Comparison of ENCODE assay signal across 8 cellular contexts in genomic region chr6:32852844-32853540, GRCh38. TPM values are rescaled to one million over a fixed set of nuclear protein-coding genes. Genes with fewer than 3 reads are reported as not detected.
A peak's percentile ranks its signal among the peaks of the same experiment; 100 is the strongest.
DNase-seq lines count a peak whose midpoint lies in the region; ATAC-seq and TF ChIP-seq lines count a peak whose summit lies in the region.

No MANE protein-coding gene starts in this region.

- H4K20me1 ChIP-seq in Karpas-422 (ENCODE audit: insufficient read depth, low read depth, low read length): no peaks in the 10 kb centered on the region

- intact Hi-C loops in lower lobe of right lung (cut with DNase I): no loop called here

- ATAC-seq in GM21576 (IDR thresholded peaks at IDR 0.05; ENCODE audit: unreplicated experiment) (peak; percentile 15), lower lobe of right lung (peak; percentile 59 to 63)
- peak; percentile 67 for ATAC-seq in stimulated activated naive B cell treated with anti-CD40 and anti-IgM and Interleukin-4, amounts not matched to agents 10 μg/mL and 1 μg/mL and 100 μg/mL, for 72 hours (replicated peaks)

- CTCF ChIA-PET in activated CD4-positive, alpha-beta memory T cell treated with anti-CD3 and anti-CD28 coated beads, Interleukin-2, amount 10 ng/mL, durations not matched to agents 7 days and 5 days (lab: Charles Lee): interaction anchor here (0.6 to 9.6 kb wide), 16 partner anchors 8 to 396 kb away, joined by 3 to 337 read pairs (median 7); partner anchors contain the start of genes HLA-DMA, PSMB8, RING1 and TAP2

- peaks cover 60% of the 10 kb centered on the region for H3K4me1 Mint-ChIP-seq in activated CD4-positive, alpha-beta memory T cell treated with anti-CD3 and anti-CD28 coated beads, Interleukin-2, amount 10 ng/mL, durations not matched to agents 7 days and 5 days
- peaks cover 51 to 73% of the 10 kb centered on the region in 2 donors for H3K4me1 Mint-ChIP-seq in stimulated activated naive B cell treated with anti-CD40 and anti-IgM and Interleukin-4, amounts not matched to agents 10 μg/mL and 1 μg/mL and 100 μg/mL, for 72 hours

- peak overlapping the region; percentile 100 for H3K4me3 Mint-ChIP-seq in activated CD4-positive, alpha-beta memory T cell treated with anti-CD3 and anti-CD28 coated beads, Interleukin-2, amount 10 ng/mL, durations not matched to agents 7 days and 5 days
- peak overlapping the region; percentile 94 to 100 for H3K4me3 Mint-ChIP-seq in stimulated activated naive B cell treated with anti-CD40 and anti-IgM and Interleukin-4, amounts not matched to agents 10 μg/mL and 1 μg/mL and 100 μg/mL, for 72 hours

- H3K4me3 ChIP-seq in Karpas-422 (ENCODE audit: low read length) (peak overlapping the region; percentile 81), lower lobe of right lung (peak overlapping the region; percentile 93)

- H3K9me2 ChIP-seq in Karpas-422 (replicated peaks; ENCODE audit: insufficient read depth, low read length): no peaks in the 10 kb centered on the region

- H3K27me3 Mint-ChIP-seq in activated CD4-positive, alpha-beta memory T cell treated with anti-CD3 and anti-CD28 coated beads, Interleukin-2, amount 10 ng/mL, durations not matched to agents 7 days and 5 days: no peaks in the 10 kb centered on the region
- no peaks in the 10 kb centered on the region for H3K27me3 Mint-ChIP-seq in stimulated activated naive B cell treated with anti-CD40 and anti-IgM and Interleukin-4, amounts not matched to agents 10 μg/mL and 1 μg/mL and 100 μg/mL, for 72 hours

- H3K9me3 Mint-ChIP-seq in activated CD4-positive, alpha-beta memory T cell treated with anti-CD3 and anti-CD28 coated beads, Interleukin-2, amount 10 ng/mL, durations not matched to agents 7 days and 5 days: no peaks in the 10 kb centered on the region
- H3K9me3 Mint-ChIP-seq in stimulated activated naive B cell treated with anti-CD40 and anti-IgM and Interleukin-4, amounts not matched to agents 10 μg/mL and 1 μg/mL and 100 μg/mL, for 72 hours: peaks cover 0 to 3% of the 10 kb centered on the region in 2 donors

- H3K36me3 Mint-ChIP-seq in activated CD4-positive, alpha-beta memory T cell treated with anti-CD3 and anti-CD28 coated beads, Interleukin-2, amount 10 ng/mL, durations not matched to agents 7 days and 5 days (ENCODE audit: low read depth): peaks cover 91% of the 10 kb centered on the region
- peaks cover 73 to 76% of the 10 kb centered on the region in 2 donors for H3K36me3 Mint-ChIP-seq in stimulated activated naive B cell treated with anti-CD40 and anti-IgM and Interleukin-4, amounts not matched to agents 10 μg/mL and 1 μg/mL and 100 μg/mL, for 72 hours

- H3K79me2 ChIP-seq in Karpas-422 (ENCODE audit: low read length): peaks cover 83% of the 10 kb centered on the region

- no peaks in the 10 kb centered on the region for H3K9me3 ChIP-seq in Karpas-422 (ENCODE audit: low read length)
- no peaks in the 10 kb centered on the region for H3K9me3 ChIP-seq in lower lobe of right lung

- POLR2A ChIA-PET in activated CD4-positive, alpha-beta memory T cell treated with anti-CD3 and anti-CD28 coated beads, Interleukin-2, amount 10 ng/mL, durations not matched to agents 7 days and 5 days (lab: Charles Lee): interaction anchor here (0.7 to 9.4 kb wide), 23 partner anchors 11 to 1188 kb away, joined by 3 to 1055 read pairs (median 4); partner anchors contain the start of genes ATF6B, BRD2, GPANK1 and GPSM3

- H3K4me2 ChIP-seq in Karpas-422 (ENCODE audit: low read depth, low read length, poor library complexity, severe bottlenecking): peak overlapping the region; percentile 87

- DNase-seq in Daoy (ENCODE audit: low read depth) (peak; percentile 58), Karpas-422 (peak; percentile 74), lower lobe of right lung (peak; percentile 76), SK-N-DZ (ENCODE audit: low spot score) (no peak)
- peak; percentile 53 for DNase-seq in activated CD4-positive, alpha-beta memory T cell treated with anti-CD3 and anti-CD28 coated beads, Interleukin-2, amount 10 ng/mL, durations not matched to agents 7 days and 5 days
- peak; percentile 30 for DNase-seq in effector CD8-positive, alpha-beta T cell (lab: John Stamatoyannopoulos, UW)
- DNase-seq in stimulated activated naive B cell treated with anti-CD40 and anti-IgM and Interleukin-4, amounts not matched to agents 10 μg/mL and 1 μg/mL and 100 μg/mL, for 72 hours: peak; percentile 66

- peak overlapping the region; percentile 85 for H3K27ac ChIP-seq in Karpas-422 (ENCODE audit: low read length)
- H3K27ac ChIP-seq in lower lobe of right lung: peak overlapping the region; percentile 97

- no peaks in the 10 kb centered on the region for H3K27me3 ChIP-seq in Karpas-422 (ENCODE audit: low read length)
- no peaks in the 10 kb centered on the region for H3K27me3 ChIP-seq in lower lobe of right lung (ENCODE audit: low read depth)

- peak overlapping the region; percentile 98 for H3K9ac ChIP-seq in Karpas-422 (ENCODE audit: low read length)

- peaks cover 46% of the 10 kb centered on the region for H3K4me1 ChIP-seq in Karpas-422 (ENCODE audit: low read length)
- H3K4me1 ChIP-seq in lower lobe of right lung: peaks cover 52% of the 10 kb centered on the region

- H3K27ac Mint-ChIP-seq in activated CD4-positive, alpha-beta memory T cell treated with anti-CD3 and anti-CD28 coated beads, Interleukin-2, amount 10 ng/mL, durations not matched to agents 7 days and 5 days: peak overlapping the region; percentile 99
- peak overlapping the region; percentile 99 for H3K27ac Mint-ChIP-seq in stimulated activated naive B cell treated with anti-CD40 and anti-IgM and Interleukin-4, amounts not matched to agents 10 μg/mL and 1 μg/mL and 100 μg/mL, for 72 hours

- no peak overlapping the region; the same call in 1 of the 2 replicates for H2AFZ ChIP-seq in Karpas-422 (ENCODE audit: low read length)

- H3K36me3 ChIP-seq in Karpas-422 (ENCODE audit: insufficient read depth, low read length) (peaks cover 35% of the 10 kb centered on the region), lower lobe of right lung (peaks cover 59% of the 10 kb centered on the region)

- no peak for TF ChIP-seq CTCF in lower lobe of right lung (IDR thresholded peaks at IDR 0.05)

RNA-seq across cellular contexts. Expression of gene TAP1, which starts 0.5 kb away (rescaled TPM):
- total RNA-seq in Daoy (2014; rRNA removed; shearing (Covaris generic)): 74.7 and 78.8 TPM in 2 replicates
- total RNA-seq in Karpas-422 (2014; rRNA removed; shearing (Covaris generic); ENCODE audit: low replicate concordance): 120 and 171 TPM in 2 replicates
- 100 to 1,000 TPM; 410 to 412 TPM for total RNA-seq in activated CD4-positive, alpha-beta memory T cell treated with anti-CD3 and anti-CD28 coated beads, Interleukin-2, amount 10 ng/mL, durations not matched to agents 7 days and 5 days
- 63.9 TPM for total RNA-seq in lower lobe of right lung
- polyA plus RNA-seq in SK-N-DZ (2014; cell fraction: cytosol; rRNA removed): not detected in 2 replicates
- polyA plus RNA-seq in SK-N-DZ (2014; cell fraction: nucleus; rRNA removed): not detected in 2 replicates

RNA-seq across cellular contexts. Expression of gene PSMB9, which starts 1.0 kb away (rescaled TPM):
- total RNA-seq in Daoy (2014; rRNA removed; shearing (Covaris generic)): 76.5 and 99.3 TPM in 2 replicates
- total RNA-seq in Karpas-422 (2014; rRNA removed; shearing (Covaris generic); ENCODE audit: low replicate concordance): 185 and 284 TPM in 2 replicates
- 100 to 1,000 TPM; 368 to 372 TPM for total RNA-seq in activated CD4-positive, alpha-beta memory T cell treated with anti-CD3 and anti-CD28 coated beads, Interleukin-2, amount 10 ng/mL, durations not matched to agents 7 days and 5 days
- 74.5 TPM for total RNA-seq in lower lobe of right lung
- polyA plus RNA-seq in SK-N-DZ (2014; cell fraction: cytosol; rRNA removed): not detected in 2 replicates
- polyA plus RNA-seq in SK-N-DZ (2014; cell fraction: nucleus; rRNA removed): not detected in 2 replicates

RNA-seq across cellular contexts. Expression of gene PSMB8, which starts 9.1 kb away (rescaled TPM):
- 108 and 133 TPM in 2 replicates for total RNA-seq in Daoy (2014; rRNA removed; shearing (Covaris generic))
- 212 and 306 TPM in 2 replicates for total RNA-seq in Karpas-422 (2014; rRNA removed; shearing (Covaris generic); ENCODE audit: low replicate concordance)
- total RNA-seq in activated CD4-positive, alpha-beta memory T cell treated with anti-CD3 and anti-CD28 coated beads, Interleukin-2, amount 10 ng/mL, durations not matched to agents 7 days and 5 days: 100 to 1,000 TPM; 389 to 401 TPM
- total RNA-seq in lower lobe of right lung: 103 TPM
- not detected in 2 replicates for polyA plus RNA-seq in SK-N-DZ (2014; cell fraction: cytosol; rRNA removed)
- polyA plus RNA-seq in SK-N-DZ (2014; cell fraction: nucleus; rRNA removed): not detected in 2 replicates

RNA-seq across cellular contexts. Expression of gene TAP2, which starts 14.5 kb away (rescaled TPM):
- 41.9 and 183 TPM in 2 replicates for total RNA-seq in Daoy (2014; rRNA removed; shearing (Covaris generic))
- total RNA-seq in Karpas-422 (2014; rRNA removed; shearing (Covaris generic); ENCODE audit: low replicate concordance): 93.0 and 140 TPM in 2 replicates
- 100 to 1,000 TPM; 203 to 211 TPM for total RNA-seq in activated CD4-positive, alpha-beta memory T cell treated with anti-CD3 and anti-CD28 coated beads, Interleukin-2, amount 10 ng/mL, durations not matched to agents 7 days and 5 days
- total RNA-seq in lower lobe of right lung: 81.8 TPM
- polyA plus RNA-seq in SK-N-DZ (2014; cell fraction: cytosol; rRNA removed): 0.71 and 1.2 TPM in 2 replicates
- 0.37 and 1.2 TPM in 2 replicates for polyA plus RNA-seq in SK-N-DZ (2014; cell fraction: nucleus; rRNA removed)

RNA-seq across cellular contexts. Expression of gene HLA-DOB, which starts 36.2 kb away (rescaled TPM):
- total RNA-seq in Daoy (2014; rRNA removed; shearing (Covaris generic)): 0.63 TPM in 1 of 2 replicates, not detected in the other
- 77.3 and 91.6 TPM in 2 replicates for total RNA-seq in Karpas-422 (2014; rRNA removed; shearing (Covaris generic); ENCODE audit: low replicate concordance)
- 1 to 10 TPM; 1.5 to 2.2 TPM for total RNA-seq in activated CD4-positive, alpha-beta memory T cell treated with anti-CD3 and anti-CD28 coated beads, Interleukin-2, amount 10 ng/mL, durations not matched to agents 7 days and 5 days
- 0.95 TPM for total RNA-seq in lower lobe of right lung
- 0.21 TPM in 1 of 2 replicates, not detected in the other for polyA plus RNA-seq in SK-N-DZ (2014; cell fraction: cytosol; rRNA removed)
- polyA plus RNA-seq in SK-N-DZ (2014; cell fraction: nucleus; rRNA removed): not detected in 2 replicates

Comparison
In these comparisons a context has a peak if more than half of its experiments do, and no peak if none do; other contexts are left out.
1. ATAC-seq: peak in every context shown above with its lines; median percentile 67 in stimulated activated naive B cell treated with anti-CD40 and anti-IgM and Interleukin-4, amounts not matched to agents 10 μg/mL and 1 μg/mL and 100 μg/mL, for 72 hours; 61 in lower lobe of right lung; 15 in GM21576.